In the genomic region with DNA sequence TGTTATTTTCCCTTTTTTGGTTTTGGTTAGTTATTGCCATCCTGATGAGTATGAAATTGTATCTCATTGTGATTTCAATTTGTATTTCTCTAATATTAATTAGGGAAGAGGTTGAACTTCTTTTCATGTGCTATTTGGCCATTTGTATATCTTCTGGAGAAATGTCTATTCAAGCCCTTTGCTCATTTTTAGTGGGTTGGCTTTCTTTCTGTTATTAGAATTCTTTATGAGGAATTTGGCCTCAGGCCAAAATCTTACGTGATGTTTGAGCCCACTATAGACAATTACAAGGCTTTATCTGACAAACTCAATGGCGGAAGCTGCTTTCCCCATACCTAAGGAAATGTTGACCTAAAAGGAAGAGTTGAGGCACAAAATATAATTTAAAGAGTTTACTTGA, we compare ENCODE assay signal across 1 cellular context.
TF ChIP-seq lines count a peak whose summit lies in the region.

No MANE protein-coding gene starts in this region.

TF ChIP-seq in IMR-90, 13 proteins besides CTCF, POLR2A, EP300 and RAD21:
- TF ChIP-seq MXI1 (IDR thresholded peaks at IDR 0.05; ENCODE audit: borderline replicate concordance, low read depth, low read length): no peak
- no peak for TF ChIP-seq BHLHE40 (IDR thresholded peaks at IDR 0.05; ENCODE audit: low read depth, low read length)
- TF ChIP-seq, protein P1, sequence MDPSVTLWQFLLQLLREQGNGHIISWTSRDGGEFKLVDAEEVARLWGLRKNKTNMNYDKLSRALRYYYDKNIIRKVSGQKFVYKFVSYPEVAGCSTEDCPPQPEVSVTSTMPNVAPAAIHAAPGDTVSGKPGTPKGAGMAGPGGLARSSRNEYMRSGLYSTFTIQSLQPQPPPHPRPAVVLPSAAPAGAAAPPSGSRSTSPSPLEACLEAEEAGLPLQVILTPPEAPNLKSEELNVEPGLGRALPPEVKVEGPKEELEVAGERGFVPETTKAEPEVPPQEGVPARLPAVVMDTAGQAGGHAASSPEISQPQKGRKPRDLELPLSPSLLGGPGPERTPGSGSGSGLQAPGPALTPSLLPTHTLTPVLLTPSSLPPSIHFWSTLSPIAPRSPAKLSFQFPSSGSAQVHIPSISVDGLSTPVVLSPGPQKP (IDR thresholded peaks at IDR 0.05; ENCODE audit: borderline replicate concordance, low read depth, low read length): no peak
- no peak for TF ChIP-seq RCOR1 (IDR thresholded peaks at IDR 0.05; ENCODE audit: insufficient replicate concordance, low read length)
- TF ChIP-seq CHD1 (IDR thresholded peaks at IDR 0.05; ENCODE audit: low read depth, low read length): no peak
- TF ChIP-seq USF2 (IDR thresholded peaks at IDR 0.05; ENCODE audit: low read depth, low read length): no peak
- TF ChIP-seq SMC3 (IDR thresholded peaks at IDR 0.05; ENCODE audit: low read depth, low read length): no peak
- TF ChIP-seq FOS (IDR thresholded peaks at IDR 0.05; ENCODE audit: low read depth, low read length): no peak
- TF ChIP-seq CEBPB (IDR thresholded peaks at IDR 0.05; ENCODE audit: low read depth, low read length): no peak
- TF ChIP-seq MAZ (IDR thresholded peaks at IDR 0.05; ENCODE audit: borderline replicate concordance, low read depth, low read length): no peak
- no peak for TF ChIP-seq NFE2L2 (IDR thresholded peaks at IDR 0.05; ENCODE audit: low read depth, low read length)
